ENCODE assay signal across 8 cellular contexts in genomic region chr1:205543351-205544305, GRCh38. TPM values are rescaled to one million over a fixed set of nuclear protein-coding genes. Genes with fewer than 3 reads are reported as not detected.
DNase-seq lines count a peak whose midpoint lies in the region; ATAC-seq, FAIRE-seq and TF ChIP-seq lines count a peak whose summit lies in the region.

No MANE protein-coding gene starts in this region.

- intact Hi-C loops in kidney (cut with DNase I) = no loop called here

- TF ChIP-seq POLR2A in A549 (IDR thresholded peaks at IDR 0.05; ENCODE audit: low read length) = no peak

- CTCF ChIA-PET in A549 (lab: Yijun Ruan, JAX) = interaction anchor here (0.8 to 5.8 kb wide), 12 partner anchors 13 to 207 kb away, joined by 3 to 52 read pairs (median 4); no protein-coding TSS in a partner anchor

- 16% methylated on average over 18 of the region's 25 CpGs for WGBS in A549 (ENCODE audit: missing lambda C conversion rate)
- 2% methylated on average over 17 of the region's 25 CpGs for WGBS in smooth muscle cell (ENCODE audit: low lambda C conversion rate)

- no peaks in the 10 kb centered on the region for H4K20me1 ChIP-seq in smooth muscle cell (ENCODE audit: low read depth)

- no peak for TF ChIP-seq EP300 in A549 (IDR thresholded peaks at IDR 0.05)

- peak overlapping the region in 1 of 2 donors; percentile 16 for H3K9ac ChIP-seq in kidney (ENCODE audit: low read length in 2 of 2)
- peak overlapping the region; percentile 4 for H3K9ac ChIP-seq in smooth muscle cell (ENCODE audit: low read depth)

- H3K79me2 ChIP-seq in smooth muscle cell (ENCODE audit: low read depth) = no peaks in the 10 kb centered on the region

- peak overlapping the region; percentile 68 for H3K4me2 ChIP-seq in A549
- peak overlapping the region; percentile 82 for H3K4me2 ChIP-seq in smooth muscle cell

- H3K36me3 ChIP-seq in kidney (ENCODE audit: control insufficient read depth in 1 of 2, insufficient read depth in 2 of 2, low read length in 2 of 2) (no peaks in the 10 kb centered on the region), smooth muscle cell (ENCODE audit: low read depth) (no peaks in the 10 kb centered on the region)

- H3K9me3 ChIP-seq in A549 (no peaks in the 10 kb centered on the region), kidney (ENCODE audit: control insufficient read depth in 1 of 2, low read length in 2 of 2) (no peaks in the 10 kb centered on the region), smooth muscle cell (replicated peaks; ENCODE audit: low read depth) (no peaks in the 10 kb centered on the region)

- POLR2A ChIA-PET in A549 (lab: Yijun Ruan, JAX) = interaction anchor here (1.4 to 1.8 kb wide), 2 partner anchors 48 to 88 kb away, joined by 4 to 7 read pairs; partner anchors contain the start of gene ELK4

- peak overlapping the region; percentile 29; the same call in 1 of the 3 replicates for H3K4me3 ChIP-seq in A549
- H3K4me3 ChIP-seq in kidney (ENCODE audit: low read length in 2 of 2) = peak overlapping the region; percentile 28 to 41
- peak overlapping the region; percentile 37 for H3K4me3 ChIP-seq in smooth muscle cell

- H3F3A ChIP-seq in smooth muscle cell (ENCODE audit: low read depth) = no peaks in the 10 kb centered on the region

- TF ChIP-seq RAD21 in A549 (conservative IDR thresholded peaks at IDR 0.05 in 1 of 2, IDR thresholded peaks at IDR 0.05 in 1 of 2) = no peak

- no peak for TF ChIP-seq CTCF in A549 (IDR thresholded peaks at IDR 0.05)
- TF ChIP-seq CTCF in kidney (IDR thresholded peaks at IDR 0.05; ENCODE audit: borderline replicate concordance, extremely low read depth, insufficient read depth) = no peak
- TF ChIP-seq CTCF in smooth muscle cell (IDR thresholded peaks at IDR 0.05; ENCODE audit: borderline replicate concordance, insufficient read depth, poor library complexity, severe bottlenecking) = no peak

- peak; percentile 62 to 78 for ATAC-seq in A549
- ATAC-seq in GM19463 (IDR thresholded peaks at IDR 0.05; ENCODE audit: unreplicated experiment) = peak; percentile 41
- no peak for ATAC-seq in GM19328 (IDR thresholded peaks at IDR 0.05; ENCODE audit: unreplicated experiment)

- DNase-seq in A549 (ENCODE audit: low read depth in 1 of 2, low spot score in 1 of 2) (peak in 1 of 2 experiments; percentile 63), OCI-M2 (lab: John Stamatoyannopoulos, UW; ENCODE audit: unreplicated experiment) (peak; percentile 52), cerebellum (ENCODE audit: low spot score) (peak; percentile 69), kidney (peak; percentile 92), smooth muscle cell (lab: John Stamatoyannopoulos, UW; ENCODE audit: unreplicated experiment) (no peak), SKM-1 (lab: John Stamatoyannopoulos, UW; ENCODE audit: unreplicated experiment) (no peak)

- peaks cover 10% of the 10 kb centered on the region for H3K27me3 ChIP-seq in smooth muscle cell (ENCODE audit: low read depth)

- FAIRE-seq in A549 (lab: Jason Lieb, UNC) (no peak), kidney (lab: Jason Lieb, UNC) (no peak)

- H2AFZ ChIP-seq in smooth muscle cell (ENCODE audit: low read depth) = peak overlapping the region; percentile 53

- H3K4me1 ChIP-seq in A549 (peaks cover 9% of the 10 kb centered on the region; the same call in 2 of the 3 replicates), kidney (ENCODE audit: control insufficient read depth in 1 of 2, insufficient read depth in 1 of 2, low read depth in 1 of 2, low read length in 2 of 2) (peaks cover 3 to 8% of the 10 kb centered on the region in 2 donors), smooth muscle cell (ENCODE audit: low read depth) (peaks cover 12% of the 10 kb centered on the region)

- H3K27ac ChIP-seq in A549 = peak overlapping the region; percentile 12 to 65; a peak in 3 of 6 replicates
- peak overlapping the region; percentile 65 to 84 for H3K27ac ChIP-seq in kidney (ENCODE audit: low read depth in 2 of 2, low read length in 2 of 2)
- peak overlapping the region; percentile 32 for H3K27ac ChIP-seq in smooth muscle cell (ENCODE audit: low read depth)

TF ChIP-seq in A549, 52 proteins besides CTCF, POLR2A, EP300 and RAD21:
- TF ChIP-seq KDM1A (IDR thresholded peaks at IDR 0.05; ENCODE audit: low read depth) = no peak
- TF ChIP-seq, protein P1, sequence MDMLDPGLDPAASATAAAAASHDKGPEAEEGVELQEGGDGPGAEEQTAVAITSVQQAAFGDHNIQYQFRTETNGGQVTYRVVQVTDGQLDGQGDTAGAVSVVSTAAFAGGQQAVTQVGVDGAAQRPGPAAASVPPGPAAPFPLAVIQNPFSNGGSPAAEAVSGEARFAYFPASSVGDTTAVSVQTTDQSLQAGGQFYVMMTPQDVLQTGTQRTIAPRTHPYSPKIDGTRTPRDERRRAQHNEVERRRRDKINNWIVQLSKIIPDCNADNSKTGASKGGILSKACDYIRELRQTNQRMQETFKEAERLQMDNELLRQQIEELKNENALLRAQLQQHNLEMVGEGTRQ (IDR thresholded peaks at IDR 0.05) = 0 out of 2 replicates have a peak, but pooled peaks have one; percentile 14
- no peak for TF ChIP-seq CEBPB (IDR thresholded peaks at IDR 0.05)
- no peak for TF ChIP-seq FOSL2 (IDR thresholded peaks at IDR 0.05)
- peak; percentile 21; the same call in 1 of the 2 replicates for TF ChIP-seq FOSL2 (CRISPR knock-in tag; IDR thresholded peaks at IDR 0.05)
- TF ChIP-seq POLR2AphosphoS2 (conservative IDR thresholded peaks at IDR 0.05; ENCODE audit: low read length) = no peak
- no peak for TF ChIP-seq KDM5A (IDR thresholded peaks at IDR 0.05)
- no peak for TF ChIP-seq NFE2L2 (conservative IDR thresholded peaks at IDR 0.05; ENCODE audit: low read length)
- no peak for TF ChIP-seq CBX2 (IDR thresholded peaks at IDR 0.05; ENCODE audit: borderline replicate concordance, low read depth)

RNA-seq across cellular contexts. Expression of gene CDK18, which starts 39.2 kb away (rescaled TPM):
- 0.75 and 1.3 TPM in 2 replicates for polyA plus RNA-seq in A549 (2011; rRNA removed)
- polyA plus RNA-seq in A549 (2012; cell fraction: cytosol; rRNA removed) = 0.85 and 0.95 TPM in 2 replicates
- polyA plus RNA-seq in A549 (2012; cell fraction: nucleus; rRNA removed) = 2.6 and 2.7 TPM in 2 replicates
- 1.4 to 2.3 TPM (median 2.0 TPM) in 3 replicates for polyA plus RNA-seq in A549 (2017; fragmentation: RNase III; extraction: RNeasy Plus Mini Kit Qiagen cat#74134 plus additional on column Dnase treatment)
- 2.0 and 3.3 TPM in 2 replicates for polyA minus RNA-seq in A549 (2011; rRNA and poly(A)+ RNA removed)
- total RNA-seq in cerebellum = 1.00 TPM
- total RNA-seq in kidney = 25.7 TPM
- polyA plus RNA-seq in kidney (ENCODE audit: insufficient read depth, low read depth, low replicate concordance) = 36.3 TPM
- total RNA-seq in smooth muscle cell = 3.5 and 6.1 TPM in 2 replicates
- polyA plus RNA-seq in smooth muscle cell = 6.1 and 10.0 TPM in 2 replicates

Comparison
In these comparisons a context has a peak if more than half of its experiments do, and no peak if none do; other contexts are left out.
1. DNase-seq: peak in OCI-M2 (single experiment), cerebellum (single experiment) and kidney (single experiment); none in smooth muscle cell (single experiment) and SKM-1 (single experiment).
2. Peak in every context shown above with its lines, with median percentiles within 50 percentile points of each other: H3K27ac ChIP-seq and H3K4me3 ChIP-seq.